ENCODE assay signal across 8 cellular contexts in genomic region chr12:51323966-51324895, GRCh38.
DNase-seq lines count a peak whose midpoint lies in the region; ATAC-seq and TF ChIP-seq lines count a peak whose summit lies in the region.

Gene BIN2 (minus strand): TSS chr12:51324174. CDS start chr12:51324102, 72 bp downstream.

- peak; percentile 72 for TF ChIP-seq POLR2A in GM18526 (IDR thresholded peaks at IDR 0.05; ENCODE audit: extremely low read depth, insufficient read length)

- H3K27me3 Mint-ChIP-seq in dendritic cell treated with granulocyte-macrophage colony-stimulating factor and Interleukin-4, amounts not matched to agents 40 ng/mL and 50 ng/mL, for 4 days, result no peaks in the 10 kb centered on the region

- peaks cover 89% of the 10 kb centered on the region for H3K4me1 Mint-ChIP-seq in dendritic cell treated with granulocyte-macrophage colony-stimulating factor and Interleukin-4, amounts not matched to agents 40 ng/mL and 50 ng/mL, for 4 days (ENCODE audit: low read depth)

- peak; percentile 47 for ATAC-seq in HG03103 (IDR thresholded peaks at IDR 0.05; ENCODE audit: low read depth, unreplicated experiment)

- peaks cover 36% of the 10 kb centered on the region for H3K36me3 Mint-ChIP-seq in dendritic cell treated with granulocyte-macrophage colony-stimulating factor and Interleukin-4, amounts not matched to agents 40 ng/mL and 50 ng/mL, for 4 days (ENCODE audit: low read depth)

- no peaks in the 10 kb centered on the region for H3K9me3 Mint-ChIP-seq in dendritic cell treated with granulocyte-macrophage colony-stimulating factor and Interleukin-4, amounts not matched to agents 40 ng/mL and 50 ng/mL, for 4 days

- H3K4me3 Mint-ChIP-seq in dendritic cell treated with granulocyte-macrophage colony-stimulating factor and Interleukin-4, amounts not matched to agents 40 ng/mL and 50 ng/mL, for 4 days, result peak within 1 kb of the TSS; percentile 83

- intact Hi-C loops in dendritic cell treated with granulocyte-macrophage colony-stimulating factor and Interleukin-4, amounts not matched to agents 40 ng/mL and 50 ng/mL, for 4 days (cut with micrococcal nuclease), result loop anchor here (2.0 kb wide), 1 partner anchor 17 kb away; no protein-coding TSS in a partner anchor

- DNase-seq in activated CD4-positive, CD25-positive, alpha-beta regulatory T cell (lab: John Stamatoyannopoulos, UW), result peak; percentile 24 to 69 (median 52)
- DNase-seq in stimulated activated CD4-positive, alpha-beta T cell treated with anti-CD3 and anti-CD28 coated beads, Interleukin-15, amount 100 ng/mL, for 1 hour (ENCODE audit: low read depth in 1 of 2, low spot score in 1 of 2), result peak; percentile 44 to 55
- DNase-seq in NCI-H1092 (lab: John Stamatoyannopoulos, UW) (no peak), HuH-7.5 (ENCODE audit: low spot score) (no peak), NCI-H2196 treated with DMSO at 0.1 percent for 48 hours (lab: John Stamatoyannopoulos, UW; ENCODE audit: unreplicated experiment) (no peak)

- H3K27ac Mint-ChIP-seq in dendritic cell treated with granulocyte-macrophage colony-stimulating factor and Interleukin-4, amounts not matched to agents 40 ng/mL and 50 ng/mL, for 4 days, result peak within 1 kb of the TSS; percentile 93

Comparison
In these comparisons a context has a peak if more than half of its experiments do, and no peak if none do; other contexts are left out.
1. DNase-seq: peak in activated CD4-positive, CD25-positive, alpha-beta regulatory T cell (4 of 4) and stimulated activated CD4-positive, alpha-beta T cell treated with anti-CD3 and anti-CD28 coated beads, Interleukin-15, amount 100 ng/mL, for 1 hour (2 of 2); none in NCI-H1092 (single experiment), HuH-7.5 (single experiment) and NCI-H2196 treated with DMSO at 0.1 percent for 48 hours (single experiment).